Comparison of ENCODE assay signal across 2 cellular contexts in genomic region chr10:11754180-11754579, GRCh38.
TF ChIP-seq lines count a peak whose summit lies in the region.

No MANE protein-coding gene starts in this region.

TF ChIP-seq in K562, 482 proteins besides CTCF, POLR2A, EP300 and RAD21:
- TF ChIP-seq, protein P1, sequence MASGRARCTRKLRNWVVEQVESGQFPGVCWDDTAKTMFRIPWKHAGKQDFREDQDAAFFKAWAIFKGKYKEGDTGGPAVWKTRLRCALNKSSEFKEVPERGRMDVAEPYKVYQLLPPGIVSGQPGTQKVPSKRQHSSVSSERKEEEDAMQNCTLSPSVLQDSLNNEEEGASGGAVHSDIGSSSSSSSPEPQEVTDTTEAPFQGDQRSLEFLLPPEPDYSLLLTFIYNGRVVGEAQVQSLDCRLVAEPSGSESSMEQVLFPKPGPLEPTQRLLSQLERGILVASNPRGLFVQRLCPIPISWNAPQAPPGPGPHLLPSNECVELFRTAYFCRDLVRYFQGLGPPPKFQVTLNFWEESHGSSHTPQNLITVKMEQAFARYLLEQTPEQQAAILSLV (tag; IDR thresholded peaks at IDR 0.05) = no peak
- no peak for TF ChIP-seq HOXB6 (CRISPR knock-in tag; IDR thresholded peaks at IDR 0.05; ENCODE audit: borderline replicate concordance)
- no peak for TF ChIP-seq KAT2B (IDR thresholded peaks at IDR 0.05; ENCODE audit: low read depth, low read length)
- TF ChIP-seq ZNF143 (CRISPR knock-in tag; IDR thresholded peaks at IDR 0.05) = no peak
- TF ChIP-seq CBX5 (IDR thresholded peaks at IDR 0.05; ENCODE audit: borderline replicate concordance, low read depth) = no peak
- peak; percentile 67 for TF ChIP-seq RFX1 (IDR thresholded peaks at IDR 0.05)
- TF ChIP-seq GTF2E2 (tag; IDR thresholded peaks at IDR 0.05) = no peak

TF ChIP-seq in liver, 16 proteins besides CTCF, POLR2A, EP300 and RAD21:
- peak; percentile 45 to 49 for TF ChIP-seq HNF4A (conservative IDR thresholded peaks at IDR 0.05)
- TF ChIP-seq SP1 (IDR thresholded peaks at IDR 0.05) = no peak
TF ChIP-seq in liver: peak in this region for 1.
